ENCODE assay signal across 22 cellular contexts in genomic region chr2:127678991-127679390, GRCh38. TPM values are rescaled to one million over a fixed set of nuclear protein-coding genes. Genes with fewer than 3 reads are reported as not detected.
DNase-seq lines count a peak whose midpoint lies in the region; ATAC-seq and TF ChIP-seq lines count a peak whose summit lies in the region.
"Had no signal": no experiment of that assay in that cellular context is flagged by ENCODE, and none has a peak within 500 bp of the region (broad histone marks: within the 10 kb centered on the region; RNA-seq: fewer than 3 reads in every experiment).

No MANE protein-coding gene starts in this region.

- peaks cover 9% of the 10 kb centered on the region for H3K4me1 Mint-ChIP-seq in T-helper 17 cell
- H3K4me1 Mint-ChIP-seq in CD8-positive, alpha-beta memory T cell, result peaks cover 10 to 12% (median 11%) of the 10 kb centered on the region in 3 donors

- H3K36me3 Mint-ChIP-seq in T-helper 17 cell (ENCODE audit: low read depth), result peaks cover 9% of the 10 kb centered on the region
- H3K36me3 Mint-ChIP-seq in CD8-positive, alpha-beta memory T cell, result no peaks in the 10 kb centered on the region
- H3K36me3 Mint-ChIP-seq: CD4-positive, alpha-beta memory T cell had no signal

- CTCF ChIA-PET in CD8-positive, alpha-beta memory T cell (lab: Charles Lee), result no interaction called here

- H3K9me3 ChIP-seq in left ventricle myocardium inferior (replicated peaks) (no peaks in the 10 kb centered on the region), T-helper 17 cell (ENCODE audit: control insufficient read depth, low read length, poor library complexity, severe bottlenecking) (no peaks in the 10 kb centered on the region), Peyer's patch (no peaks in the 10 kb centered on the region)
- no peaks in the 10 kb centered on the region for H3K9me3 ChIP-seq in CD8-positive, alpha-beta memory T cell (ENCODE audit: low read length)
- H3K9me3 ChIP-seq: Caco-2, HAP-1, MG63 had no signal

- peak overlapping the region; percentile 25 for H3K4me3 Mint-ChIP-seq in T-helper 17 cell
- H3K4me3 Mint-ChIP-seq in CD8-positive, alpha-beta memory T cell, result no peak overlapping the region
- H3K4me3 Mint-ChIP-seq: CD4-positive, alpha-beta memory T cell; GM23338; HFFc6 had no signal

- H3K36me3 ChIP-seq in left ventricle myocardium inferior, result no peaks in the 10 kb centered on the region
- H3K36me3 ChIP-seq in CD8-positive, alpha-beta memory T cell (ENCODE audit: insufficient read depth, low read length), result no peaks in the 10 kb centered on the region
- no peaks in the 10 kb centered on the region for H3K36me3 ChIP-seq in Peyer's patch
- H3K36me3 ChIP-seq: HAP-1, MG63 had no signal

- no peaks in the 10 kb centered on the region for H3K9me3 Mint-ChIP-seq in CD8-positive, alpha-beta memory T cell
- H3K9me3 Mint-ChIP-seq: GM23338, HFFc6 had no signal

- no peak for TF ChIP-seq CTCF in left ventricle myocardium inferior (IDR thresholded peaks at IDR 0.05; ENCODE audit: borderline replicate concordance)
- no peak for TF ChIP-seq CTCF in Peyer's patch (IDR thresholded peaks at IDR 0.05)

- H3K4me1 ChIP-seq in left ventricle myocardium inferior (peaks cover 88% of the 10 kb centered on the region), Peyer's patch (peaks cover 0 to 33% (median 10%) of the 10 kb centered on the region in 4 donors)
- H3K4me1 ChIP-seq in CD8-positive, alpha-beta memory T cell (ENCODE audit: insufficient read depth, low read length), result no peaks in the 10 kb centered on the region
- H3K4me1 ChIP-seq: HAP-1 had no signal

- DNase-seq in left ventricle myocardium inferior (no peak), left cardiac atrium (no peak), T-helper 17 cell (no peak), mesenteric fat pad (ENCODE audit: low spot score) (peak; percentile 73), medulla oblongata (ENCODE audit: extremely low spot score) (no peak), Peyer's patch (no peak)
- DNase-seq in CD8-positive, alpha-beta memory T cell, result no peak
- DNase-seq: C1 segment of cervical spinal cord; Caco-2; CD4-positive, alpha-beta memory T cell; HFFc6; KBM-7; MG63; NCI-H1105 treated with DMSO at 0.1 percent for 48 hours; NCI-H1930; NCI-H2107; NCI-H526 treated with DMSO at 0.1 percent for 48 hours; SIG-M5 had no signal

- no peak overlapping the region for H3K27ac Mint-ChIP-seq in T-helper 17 cell
- H3K27ac Mint-ChIP-seq in CD8-positive, alpha-beta memory T cell, result no peak overlapping the region
- H3K27ac Mint-ChIP-seq: CD4-positive, alpha-beta memory T cell; GM23338; HFFc6 had no signal

- ATAC-seq in left cardiac atrium (no peak), T-helper 17 cell (no peak)
- ATAC-seq: GM23338 had no signal

- H3K27me3 ChIP-seq in left ventricle myocardium inferior (ENCODE audit: low read depth), result no peaks in the 10 kb centered on the region
- H3K27me3 ChIP-seq in CD8-positive, alpha-beta memory T cell (ENCODE audit: insufficient read depth, low read length, poor library complexity, severe bottlenecking), result peaks cover 27% of the 10 kb centered on the region
- H3K27me3 ChIP-seq in Peyer's patch, result peaks cover 0 to 5% of the 10 kb centered on the region in 2 donors
- H3K27me3 ChIP-seq: MG63 had no signal

- H3K4me3 ChIP-seq in left ventricle myocardium inferior (peak overlapping the region; percentile 66), Peyer's patch (no peak overlapping the region)
- H3K4me3 ChIP-seq in CD8-positive, alpha-beta memory T cell (ENCODE audit: low read length), result no peak overlapping the region
- H3K4me3 ChIP-seq: GM23338, HAP-1, MG63, SK-N-MC had no signal

- no peak for TF ChIP-seq POLR2A in Peyer's patch (IDR thresholded peaks at IDR 0.05)

- peaks cover 53% of the 10 kb centered on the region for H3K27me3 Mint-ChIP-seq in T-helper 17 cell
- peaks cover 25 to 37% of the 10 kb centered on the region in 2 donors for H3K27me3 Mint-ChIP-seq in CD8-positive, alpha-beta memory T cell

- intact Hi-C loops in left ventricle myocardium inferior (cut with micrococcal nuclease), result no loop called here
- intact Hi-C loops in left cardiac atrium (cut with DNase I), result no loop called here

- peak overlapping the region; percentile 81 for H3K27ac ChIP-seq in left ventricle myocardium inferior (replicated peaks)
- no peak overlapping the region for H3K27ac ChIP-seq in CD8-positive, alpha-beta memory T cell (ENCODE audit: low read depth, low read length)
- no peak overlapping the region for H3K27ac ChIP-seq in Peyer's patch
- H3K27ac ChIP-seq: SK-N-MC had no signal

- POLR2A ChIA-PET in CD8-positive, alpha-beta memory T cell (lab: Charles Lee), result no interaction called here

RNA-seq across cellular contexts. Expression of gene LIMS2, which starts 3.7 kb away (rescaled TPM):
- total RNA-seq in left ventricle myocardium inferior, result 173 TPM
- 100 to 1,000 TPM; 157 to 204 TPM for total RNA-seq in left cardiac atrium
- 1 to 10 TPM; 2.9 to 7.7 TPM for total RNA-seq in T-helper 17 cell
- total RNA-seq in mesenteric fat pad, result 70.6 TPM
- 1 to 10 TPM; 5.9 to 6.1 TPM for total RNA-seq in CD8-positive, alpha-beta memory T cell
- polyA plus RNA-seq in CD8-positive, alpha-beta memory T cell, result 3.1 TPM
- 10 to 100 TPM in 3 of 4 donors, 1 to 10 TPM in 1; 7.7 to 95.7 (median 21.9) TPM for total RNA-seq in Peyer's patch
- total RNA-seq: NCI-H460 had no signal

RNA-seq across cellular contexts. Expression of gene SFT2D3, which starts 22.3 kb away (rescaled TPM):
- total RNA-seq in left ventricle myocardium inferior (2.9 TPM), left cardiac atrium (1 to 10 TPM; 3.3 to 4.7 TPM), T-helper 17 cell (1 to 10 TPM; 5.9 to 6.0 TPM), mesenteric fat pad (4.2 TPM), Peyer's patch (10 to 100 TPM in 1 of 4 donors, 1 to 10 TPM in 3; 5.8 to 12.4 (median 8.8) TPM)
- 1 to 10 TPM; 4.6 to 5.5 TPM for total RNA-seq in CD8-positive, alpha-beta memory T cell
- polyA plus RNA-seq in CD8-positive, alpha-beta memory T cell, result 0.31 TPM
- polyA plus RNA-seq: GM23338 had no signal

RNA-seq across cellular contexts. Expression of gene GPR17, which starts 33.0 kb away (rescaled TPM):
- total RNA-seq in left ventricle myocardium inferior (0.16 TPM), left cardiac atrium (under 1 TPM in 1 of 2 donors, not detected in 1; 0.24 TPM), T-helper 17 cell (not detected), mesenteric fat pad (not detected), Peyer's patch (not detected)
- total RNA-seq in CD8-positive, alpha-beta memory T cell, result not detected
- not detected for polyA plus RNA-seq in CD8-positive, alpha-beta memory T cell
- total RNA-seq: Caco-2; CD4-positive, alpha-beta memory T cell; GM23338; HFFc6; NCI-H460 had no signal
- polyA plus RNA-seq: CD4-positive, alpha-beta memory T cell; GM23338 had no signal
